Comparison of ENCODE assay signal across 8 cellular contexts in genomic region chr5:98928802-98929122, GRCh38. TPM values are rescaled to one million over a fixed set of nuclear protein-coding genes. Genes with fewer than 3 reads are reported as not detected.
DNase-seq lines count a peak whose midpoint lies in the region; TF ChIP-seq lines count a peak whose summit lies in the region.

CHD1 (minus strand) TSS chr5:98929007; CDS start chr5:98926386, 2,621 bp downstream.

- TF ChIP-seq CTCF in GM20000 (IDR thresholded peaks at IDR 0.05; ENCODE audit: extremely low read depth, missing control alignments), result no peak

- no peaks in the 10 kb centered on the region for H3K4me1 ChIP-seq in mesendoderm (ENCODE audit: control insufficient read depth, low read depth, low read length)

- H3K4me2 ChIP-seq in mesendoderm (ENCODE audit: low read length), result peak within 1 kb of the TSS; percentile 61

- no peaks in the 10 kb centered on the region for H3K79me1 ChIP-seq in mesendoderm (ENCODE audit: low read length)

- H2BK120ac ChIP-seq in mesendoderm (ENCODE audit: low read depth, low read length), result peak within 1 kb of the TSS; percentile 47

- H3K27ac ChIP-seq in mesendoderm (ENCODE audit: low read depth, low read length), result peak within 1 kb of the TSS; percentile 93

- no peak within 1 kb of the TSS for H4K5ac ChIP-seq in mesendoderm (ENCODE audit: low read length)

- no CpG with 5 or more reads among the region's 58 CpGs for WGBS in mesendoderm (ENCODE audit: extremely low coverage, insufficient coverage, low lambda C conversion rate)

- H2BK5ac ChIP-seq in mesendoderm (ENCODE audit: low read length), result peak within 1 kb of the TSS; percentile 64

- peak within 1 kb of the TSS; percentile 98 for H3K56ac ChIP-seq in mesendoderm (ENCODE audit: low read length)

- no peaks in the 10 kb centered on the region for H3K27me3 ChIP-seq in mesendoderm (ENCODE audit: insufficient read depth, low read length, poor library complexity)

- peak within 1 kb of the TSS; percentile 97 for H3K9ac ChIP-seq in mesendoderm (ENCODE audit: low read length)

- DNase-seq in COLO668 (lab: John Stamatoyannopoulos, UW; ENCODE audit: unreplicated experiment), result peak; percentile 95
- peak; percentile 93 for DNase-seq in GM20000 (ENCODE audit: low spot score)
- peak; percentile 95 for DNase-seq in HT1080 (ENCODE audit: low read depth)
- peak; percentile 90 for DNase-seq in NK-92 treated with Interleukin-12 subunit alpha and Interleukin-12 subunit beta, amount 100 ng/mL, for 24 hours (lab: John Stamatoyannopoulos, UW)
- DNase-seq in activated CD8-positive, alpha-beta memory T cell treated with anti-CD3 and anti-CD28 coated beads for 4 hours (ENCODE audit: low read depth in 2 of 2), result peak; percentile 88 to 90
- peak; percentile 93 for DNase-seq in effector CD8-positive, alpha-beta T cell (lab: John Stamatoyannopoulos, UW)
- DNase-seq in mesendoderm, result peak; percentile 98
- peak; percentile 92 for DNase-seq in stimulated activated CD8-positive, alpha-beta memory T cell treated with anti-CD3 and anti-CD28 coated beads, Interleukin-12 subunit alpha, Interleukin-12 subunit beta, amount 100 ng/mL, for 4 hours (ENCODE audit: low read depth)

- peaks cover 20% of the 10 kb centered on the region for H3K79me2 ChIP-seq in mesendoderm (ENCODE audit: control insufficient read depth, insufficient read depth, low read length)

- no peak within 1 kb of the TSS for H2BK15ac ChIP-seq in mesendoderm (replicated peaks; ENCODE audit: low read depth)

- H3K36me3 ChIP-seq in mesendoderm (ENCODE audit: control insufficient read depth, insufficient read depth, low read length), result no peaks in the 10 kb centered on the region

- H3K4me3 ChIP-seq in mesendoderm (ENCODE audit: low read length), result peak within 1 kb of the TSS; percentile 94

- H3K4ac ChIP-seq in mesendoderm (ENCODE audit: low read depth, low read length), result peak within 1 kb of the TSS; percentile 97

- peak within 1 kb of the TSS; percentile 98 for H4K8ac ChIP-seq in mesendoderm (ENCODE audit: low read depth, low read length)

- peak within 1 kb of the TSS; percentile 67 for H3K23ac ChIP-seq in mesendoderm (ENCODE audit: low read length)

- H3K18ac ChIP-seq in mesendoderm (ENCODE audit: low read length), result peak within 1 kb of the TSS; percentile 96

- H2AK5ac ChIP-seq in mesendoderm (ENCODE audit: low read length), result no peak within 1 kb of the TSS

RNA-seq across cellular contexts. Expression of gene CHD1, which starts in this region (rescaled TPM):
- total RNA-seq in HT1080 (2014; rRNA removed; shearing (Covaris generic)), result 50.1 and 54.6 TPM in 2 replicates
- 17.0 and 29.6 TPM in 2 replicates for polyA plus RNA-seq in HT1080 (2015; cell fraction: cytosol; rRNA removed)
- 91.5 and 96.2 TPM in 2 replicates for polyA plus RNA-seq in HT1080 (2015; cell fraction: nucleus; rRNA removed)
- polyA plus RNA-seq in mesendoderm (2013, experiment 1 of 2), result 36.8 TPM
- 38.3 TPM for polyA plus RNA-seq in mesendoderm (2013, experiment 2 of 2)

Comparison
In these comparisons a context has a peak if more than half of its experiments do, and no peak if none do; other contexts are left out.
1. Peak in every context shown above with its lines: DNase-seq, H3K4me3 ChIP-seq and H3K27ac ChIP-seq.